1 cellular context compared by ENCODE assay signal in the genomic region with DNA sequence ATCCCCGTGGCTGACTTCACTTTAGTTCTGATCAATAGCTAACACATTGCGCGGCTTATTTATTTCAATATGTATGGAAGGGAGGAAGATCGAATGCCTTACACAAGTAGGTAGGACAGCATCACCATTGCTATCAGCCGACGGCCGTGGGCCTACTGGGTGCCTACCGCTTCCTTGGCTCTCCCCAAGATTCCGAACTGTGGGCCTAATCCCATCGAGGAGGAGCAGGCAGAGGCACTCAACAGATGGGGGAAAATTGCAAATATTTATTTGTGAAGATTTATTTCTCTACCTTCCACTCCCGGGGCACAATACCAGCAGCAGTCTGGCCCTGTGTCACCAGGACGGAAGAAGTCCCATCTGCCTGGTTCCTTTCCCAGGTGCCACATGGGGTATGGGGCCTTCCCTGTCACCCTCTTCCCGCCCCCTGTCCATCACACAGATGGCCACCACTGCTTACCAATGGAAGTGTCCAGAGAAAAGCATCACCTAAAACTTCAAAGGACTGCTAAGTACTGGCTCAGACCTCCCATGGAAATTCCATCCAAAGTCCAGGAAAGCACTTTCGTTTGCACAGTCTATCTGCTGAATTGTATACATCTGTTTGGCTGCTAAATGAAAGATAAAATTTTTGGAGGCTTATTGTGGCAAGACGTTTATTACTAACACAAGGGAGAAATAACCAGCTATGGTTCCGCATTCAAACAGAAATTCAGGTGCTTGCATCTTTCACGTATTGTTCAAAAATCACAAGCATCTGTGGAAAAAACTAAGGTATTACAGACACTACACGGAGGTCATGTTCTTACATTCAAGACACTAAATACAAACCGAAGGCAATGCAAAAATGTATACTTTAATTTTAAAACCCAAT.
TF ChIP-seq lines count a peak whose summit lies in the region.

No MANE protein-coding gene starts in this region.

TF ChIP-seq in H1, 55 proteins besides CTCF, POLR2A, EP300 and RAD21:
- TF ChIP-seq SRF (IDR thresholded peaks at IDR 0.05; ENCODE audit: low read depth, low read length) (no peak), KDM1A (IDR thresholded peaks at IDR 0.05; ENCODE audit: borderline replicate concordance, low read length) (no peak), FOSL1 (IDR thresholded peaks at IDR 0.05; ENCODE audit: insufficient read depth, low read depth, low read length) (no peak), BACH1 (IDR thresholded peaks at IDR 0.05; ENCODE audit: low read length) (no peak)
